ENCODE assay signal across 15 cellular contexts in the genomic region with DNA sequence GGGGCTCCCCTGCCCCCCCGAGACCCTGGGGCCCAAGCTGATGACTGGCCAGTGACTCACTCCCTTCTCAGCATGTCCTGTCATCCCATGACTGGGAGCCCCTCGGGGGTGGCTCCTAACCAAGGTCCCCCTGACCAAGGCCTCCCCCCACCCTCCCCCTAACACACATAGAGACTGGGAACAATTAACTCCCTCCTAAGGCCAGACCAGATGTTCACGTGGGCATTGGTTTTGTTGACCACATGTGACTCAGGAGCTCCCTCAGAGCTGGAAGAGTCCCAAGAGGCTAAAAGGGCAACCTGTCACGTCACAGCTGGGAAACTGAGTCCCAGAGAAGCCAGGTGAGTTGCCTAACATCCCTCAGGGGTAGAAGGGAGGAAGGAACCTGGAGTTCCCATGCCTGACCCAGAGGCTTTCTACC. TPM values are rescaled to one million over a fixed set of nuclear protein-coding genes. Genes with fewer than 3 reads are reported as not detected.
DNase-seq lines count a peak whose midpoint lies in the region; ATAC-seq, FAIRE-seq and TF ChIP-seq lines count a peak whose summit lies in the region.
"Had no signal": no experiment of that assay in that cellular context is flagged by ENCODE, and none has a peak within 500 bp of the region (broad histone marks: within the 10 kb centered on the region; RNA-seq: fewer than 3 reads in every experiment).

No MANE protein-coding gene starts in this region.

- H3K27ac ChIP-seq in HepG2 (ENCODE audit: extremely low read length, insufficient read depth, low read length) (no peak overlapping the region), right lobe of liver (no peak overlapping the region), ascending aorta (peak overlapping the region; percentile 87 to 93)

- no peak for TF ChIP-seq POLR2A in HepG2 (IDR thresholded peaks at IDR 0.05; ENCODE audit: insufficient read depth in 1 of 2, low read depth in 2 of 2, low read length in 2 of 2)
- no peak for TF ChIP-seq POLR2A in right lobe of liver (IDR thresholded peaks at IDR 0.05)

- H3K9ac ChIP-seq in HepG2 (ENCODE audit: insufficient read depth, low read depth, low read length) = no peak overlapping the region

- POLR2A ChIA-PET in HepG2 (lab: Yijun Ruan, JAX) = no interaction called here

- no peak for TF ChIP-seq CTCF in HepG2 (CRISPR knock-in tag; IDR thresholded peaks at IDR 0.05)
- no peak for TF ChIP-seq CTCF in right lobe of liver (IDR thresholded peaks at IDR 0.05)
- no peak for TF ChIP-seq CTCF in ascending aorta (IDR thresholded peaks at IDR 0.05)

- H3K4me1 ChIP-seq in HepG2 (ENCODE audit: insufficient read depth, low read length) (peaks cover 8% of the 10 kb centered on the region; the same call in 1 of the 2 replicates), right lobe of liver (no peaks in the 10 kb centered on the region), ascending aorta (peaks cover 13 to 50% of the 10 kb centered on the region in 2 donors)

- H3K27me3 ChIP-seq in HepG2 (ENCODE audit: control insufficient read depth in 1 of 2, insufficient read depth in 2 of 2, low read length in 2 of 2) = peaks cover 6 to 37% of the 10 kb centered on the region in 2 experiments; a peak in 3 of 5 replicates
- H3K27me3 ChIP-seq in right lobe of liver = no peaks in the 10 kb centered on the region
- H3K27me3 ChIP-seq in ascending aorta = no peaks in the 10 kb centered on the region
- H3K27me3 ChIP-seq: testis had no signal

- H3K4me2 ChIP-seq in HepG2 (ENCODE audit: low read depth, low read length) = no peak overlapping the region

- H3K4me3 ChIP-seq in HepG2 (replicated peaks in 1 of 3; ENCODE audit: insufficient read depth in 1 of 3, low read depth in 2 of 3, low read length in 3 of 3) (no peak overlapping the region), right lobe of liver (no peak overlapping the region), ascending aorta (no peak overlapping the region)
- H3K4me3 ChIP-seq: testis had no signal

- no peak for FAIRE-seq in HepG2 (lab: Jason Lieb, UNC)

- TF ChIP-seq EP300 in HepG2 (IDR thresholded peaks at IDR 0.05; ENCODE audit: low read depth in 2 of 2, low read length in 2 of 2) (no peak), HepG2 (CRISPR knock-in tag; IDR thresholded peaks at IDR 0.05; ENCODE audit: borderline replicate concordance) (no peak)

- H3K9me3 ChIP-seq in HepG2 (ENCODE audit: low read length) (no peaks in the 10 kb centered on the region), right lobe of liver (no peaks in the 10 kb centered on the region), ascending aorta (no peaks in the 10 kb centered on the region)
- H3K9me3 ChIP-seq: testis had no signal

- no peaks in the 10 kb centered on the region for H4K20me1 ChIP-seq in HepG2 (ENCODE audit: insufficient read depth, low read length)

- H3K36me3 ChIP-seq in HepG2 (replicated peaks in 1 of 2; ENCODE audit: control insufficient read depth in 1 of 2, insufficient read depth in 2 of 2, low read length in 2 of 2) (no peaks in the 10 kb centered on the region), right lobe of liver (no peaks in the 10 kb centered on the region), ascending aorta (no peaks in the 10 kb centered on the region)

- TF ChIP-seq RAD21 in HepG2 (CRISPR knock-in tag; IDR thresholded peaks at IDR 0.05) = no peak

- BruUV-seq in HepG2 (replicated peaks; lab: Mats Ljungman, UMichigan) = no TSS peak

- in situ Hi-C loops in HepG2 (cut with HindIII; ENCODE audit: extremely low pct_ligation_motif_present, low pct_unique_long_range_greater_than_20kb) = no loop called here

- CTCF ChIA-PET in HepG2 (lab: Yijun Ruan, JAX; ENCODE audit: low intra/inter-chr PET ratio, low total read pairs) = no interaction called here

- DNase-seq in HepG2 (ENCODE audit: low spot score) = no peak
- DNase-seq in right lobe of liver = no peak
- no peak for DNase-seq in ascending aorta (ENCODE audit: low spot score in 2 of 2)
- peak; percentile 54 for DNase-seq in iris pigment epithelial cell (ENCODE audit: low read depth)
- no peak for DNase-seq in activated naive CD4-positive, alpha-beta T cell (lab: John Stamatoyannopoulos, UW)
- no peak for DNase-seq in stimulated activated CD4-positive, alpha-beta T cell treated with anti-CD3 and anti-CD28 coated beads, Interleukin-4, amount 100 ng/mL, for 4 hours
- DNase-seq: activated CD4-positive, alpha-beta T cell treated with anti-CD3 and anti-CD28 coated beads for 36 hours; activated effector memory CD4-positive, alpha-beta T cell treated with anti-CD3 and anti-CD28 coated beads, Interleukin-2, amount 50 U/mL, for 16 hours; AML-193; dermis blood vessel endothelial cell; mesendoderm; NCI-H1436 treated with DMSO at 0.1 percent for 48 hours; testis had no signal

- WGBS in HepG2 (ENCODE audit: low lambda C conversion rate) = 0% methylated on average over 3 of the region's 4 CpGs
- WGBS in right lobe of liver (ENCODE audit: insufficient coverage, low coverage, low lambda C conversion rate, missing lambda C conversion rate) = 63% methylated on average over 2 of the region's 4 CpGs

- ATAC-seq in HepG2 = no peak
- ATAC-seq in right lobe of liver = no peak
- ATAC-seq in GM18907 (IDR thresholded peaks at IDR 0.05; ENCODE audit: unreplicated experiment) = no peak
- no peak for ATAC-seq in HG03159 (IDR thresholded peaks at IDR 0.05; ENCODE audit: unreplicated experiment)
- ATAC-seq: activated CD4-positive, alpha-beta T cell treated with anti-CD3 and anti-CD28 coated beads for 36 hours had no signal

- no peaks in the 10 kb centered on the region for H3K79me2 ChIP-seq in HepG2 (ENCODE audit: insufficient read depth, low read length)

- intact Hi-C loops in HepG2 (cut with micrococcal nuclease; ENCODE audit: unreplicated experiment) = no loop called here
- intact Hi-C loops in right lobe of liver (cut with DNase I) = no loop called here
- intact Hi-C loops in ascending aorta (cut with DNase I) = no loop called here

- H2AFZ ChIP-seq in HepG2 (ENCODE audit: low read length) = no peak overlapping the region

RNA-seq across cellular contexts. Expression of gene CCN5, which starts 10.6 kb away (rescaled TPM):
- total RNA-seq in HepG2 (2016; rRNA removed; fragmentation: Illumina TruSeq; extraction: Trizol) (not detected in 2 replicates), right lobe of liver (1 to 10 TPM in 5 of 6 experiments, under 1 TPM in 1; 0.92 to 6.1 (median 1.5) TPM), ascending aorta (377 TPM)
- not detected in 2 replicates for total RNA-seq in HepG2 (2016; cell fraction: cytosol; rRNA removed; fragmentation: Illumina TruSeq; extraction: Trizol; ENCODE audit: low read depth)
- not detected in 2 replicates for total RNA-seq in HepG2 (2016; cell fraction: insoluble cytoplasmic fraction; rRNA removed; fragmentation: Illumina TruSeq; extraction: Trizol)
- not detected in 2 replicates for total RNA-seq in HepG2 (2016; cell fraction: membrane; rRNA removed; fragmentation: Illumina TruSeq; extraction: Trizol)
- not detected in 2 replicates for total RNA-seq in HepG2 (2016; cell fraction: nucleus; rRNA removed; fragmentation: Illumina TruSeq; extraction: Trizol)
- polyA plus RNA-seq in HepG2 (2011; rRNA removed) = 0.12 and 0.17 TPM in 2 replicates
- 0.12 and 0.31 TPM in 2 replicates for polyA plus RNA-seq in HepG2 (2011; cell fraction: cytosol; rRNA removed)
- polyA plus RNA-seq in HepG2 (2011; cell fraction: nucleus; rRNA removed) = 0.12 and 0.23 TPM in 2 replicates
- polyA plus RNA-seq in HepG2 (2012) = not detected in 2 replicates
- polyA plus RNA-seq in HepG2 (2016; cell fraction: cytosol; fragmentation: Illumina TruSeq; extraction: Trizol; ENCODE audit: low read depth) = not detected in 2 replicates
- not detected in 2 replicates for polyA plus RNA-seq in HepG2 (2016; cell fraction: insoluble cytoplasmic fraction; fragmentation: Illumina TruSeq; extraction: Trizol; ENCODE audit: low read depth)
- polyA plus RNA-seq in HepG2 (2016; cell fraction: membrane; fragmentation: Illumina TruSeq; extraction: Trizol; ENCODE audit: low read depth) = not detected in 2 replicates
- polyA plus RNA-seq in HepG2 (2016; cell fraction: nucleus; fragmentation: Illumina TruSeq; extraction: Trizol; ENCODE audit: insufficient read depth, low read depth) = not detected in 2 replicates
- polyA minus RNA-seq in HepG2 (2011; rRNA and poly(A)+ RNA removed; ENCODE audit: low replicate concordance) = 0.08 and 46.2 TPM in 2 replicates
- polyA minus RNA-seq in HepG2 (2011; cell fraction: cytosol; rRNA and poly(A)+ RNA removed) = 1.5 and 3.3 TPM in 2 replicates
- polyA minus RNA-seq in HepG2 (2011; cell fraction: nucleus; rRNA and poly(A)+ RNA removed) = 1.1 and 1.7 TPM in 2 replicates
- total RNA-seq: activated CD4-positive, alpha-beta T cell treated with anti-CD3 and anti-CD28 coated beads for 36 hours; dermis blood vessel endothelial cell had no signal

RNA-seq across cellular contexts. Expression of gene KCNK15, which starts 41.1 kb away (rescaled TPM):
- total RNA-seq in HepG2 (2016; rRNA removed; fragmentation: Illumina TruSeq; extraction: Trizol) (not detected in 2 replicates), right lobe of liver (under 1 TPM in 4 of 6 experiments, not detected in 2; 0.07 to 0.43 (median 0.19) TPM), ascending aorta (62.6 TPM)
- not detected in 2 replicates for total RNA-seq in HepG2 (2016; cell fraction: cytosol; rRNA removed; fragmentation: Illumina TruSeq; extraction: Trizol; ENCODE audit: low read depth)
- not detected in 2 replicates for total RNA-seq in HepG2 (2016; cell fraction: insoluble cytoplasmic fraction; rRNA removed; fragmentation: Illumina TruSeq; extraction: Trizol)
- total RNA-seq in HepG2 (2016; cell fraction: membrane; rRNA removed; fragmentation: Illumina TruSeq; extraction: Trizol) = not detected in 2 replicates
- not detected in 2 replicates for total RNA-seq in HepG2 (2016; cell fraction: nucleus; rRNA removed; fragmentation: Illumina TruSeq; extraction: Trizol)
- 0.03 TPM in 1 of 2 replicates, not detected in the other for polyA plus RNA-seq in HepG2 (2011; rRNA removed)
- not detected in 2 replicates for polyA plus RNA-seq in HepG2 (2011; cell fraction: cytosol; rRNA removed)
- not detected in 2 replicates for polyA plus RNA-seq in HepG2 (2011; cell fraction: nucleus; rRNA removed)
- not detected in 2 replicates for polyA plus RNA-seq in HepG2 (2012)
- not detected in 2 replicates for polyA plus RNA-seq in HepG2 (2016; cell fraction: cytosol; fragmentation: Illumina TruSeq; extraction: Trizol; ENCODE audit: low read depth)
- not detected in 2 replicates for polyA plus RNA-seq in HepG2 (2016; cell fraction: insoluble cytoplasmic fraction; fragmentation: Illumina TruSeq; extraction: Trizol; ENCODE audit: low read depth)
- polyA plus RNA-seq in HepG2 (2016; cell fraction: membrane; fragmentation: Illumina TruSeq; extraction: Trizol; ENCODE audit: low read depth) = not detected in 2 replicates
- not detected in 2 replicates for polyA plus RNA-seq in HepG2 (2016; cell fraction: nucleus; fragmentation: Illumina TruSeq; extraction: Trizol; ENCODE audit: insufficient read depth, low read depth)
- 26.5 TPM in 1 of 2 replicates, not detected in the other for polyA minus RNA-seq in HepG2 (2011; rRNA and poly(A)+ RNA removed; ENCODE audit: low replicate concordance)
- 0.20 and 0.35 TPM in 2 replicates for polyA minus RNA-seq in HepG2 (2011; cell fraction: cytosol; rRNA and poly(A)+ RNA removed)
- 0.39 TPM in 1 of 2 replicates, not detected in the other for polyA minus RNA-seq in HepG2 (2011; cell fraction: nucleus; rRNA and poly(A)+ RNA removed)

RNA-seq across cellular contexts. Expression of gene ADA, which starts 53.1 kb away (rescaled TPM):
- total RNA-seq in HepG2 (2016; rRNA removed; fragmentation: Illumina TruSeq; extraction: Trizol) (2.5 and 2.7 TPM in 2 replicates), right lobe of liver (1 to 10 TPM; 2.2 to 8.6 (median 3.7) TPM), ascending aorta (0.75 TPM)
- 1.3 and 2.8 TPM in 2 replicates for total RNA-seq in HepG2 (2016; cell fraction: cytosol; rRNA removed; fragmentation: Illumina TruSeq; extraction: Trizol; ENCODE audit: low read depth)
- total RNA-seq in HepG2 (2016; cell fraction: insoluble cytoplasmic fraction; rRNA removed; fragmentation: Illumina TruSeq; extraction: Trizol) = 2.0 and 2.9 TPM in 2 replicates
- total RNA-seq in HepG2 (2016; cell fraction: membrane; rRNA removed; fragmentation: Illumina TruSeq; extraction: Trizol) = 1.9 and 2.5 TPM in 2 replicates
- 1.4 and 1.6 TPM in 2 replicates for total RNA-seq in HepG2 (2016; cell fraction: nucleus; rRNA removed; fragmentation: Illumina TruSeq; extraction: Trizol)
- polyA plus RNA-seq in HepG2 (2011; rRNA removed) = 9.8 and 11.3 TPM in 2 replicates
- polyA plus RNA-seq in HepG2 (2011; cell fraction: cytosol; rRNA removed) = 9.6 and 12.4 TPM in 2 replicates
- 13.3 and 16.8 TPM in 2 replicates for polyA plus RNA-seq in HepG2 (2011; cell fraction: nucleus; rRNA removed)
- 5.1 and 6.0 TPM in 2 replicates for polyA plus RNA-seq in HepG2 (2012)
- 2.7 and 3.0 TPM in 2 replicates for polyA plus RNA-seq in HepG2 (2016; cell fraction: cytosol; fragmentation: Illumina TruSeq; extraction: Trizol; ENCODE audit: low read depth)
- 4.0 and 4.3 TPM in 2 replicates for polyA plus RNA-seq in HepG2 (2016; cell fraction: insoluble cytoplasmic fraction; fragmentation: Illumina TruSeq; extraction: Trizol; ENCODE audit: low read depth)
- polyA plus RNA-seq in HepG2 (2016; cell fraction: membrane; fragmentation: Illumina TruSeq; extraction: Trizol; ENCODE audit: low read depth) = 3.2 TPM in 2 replicates
- polyA plus RNA-seq in HepG2 (2016; cell fraction: nucleus; fragmentation: Illumina TruSeq; extraction: Trizol; ENCODE audit: insufficient read depth, low read depth) = 4.3 and 4.8 TPM in 2 replicates
- polyA minus RNA-seq in HepG2 (2011; rRNA and poly(A)+ RNA removed; ENCODE audit: low replicate concordance) = 7.0 and 23.8 TPM in 2 replicates
- 2.5 and 2.9 TPM in 2 replicates for polyA minus RNA-seq in HepG2 (2011; cell fraction: cytosol; rRNA and poly(A)+ RNA removed)
- polyA minus RNA-seq in HepG2 (2011; cell fraction: nucleus; rRNA and poly(A)+ RNA removed) = 2.5 and 2.8 TPM in 2 replicates

Comparison
In these comparisons a context has a peak if more than half of its experiments do, and no peak if none do; other contexts are left out.
1. H3K27ac ChIP-seq: peak in ascending aorta (2 of 2); none in HepG2 (single experiment) and right lobe of liver (0 of 3).
2. RNA of gene CCN5, which starts 10.6 kb away (total RNA-seq): 377 TPM in ascending aorta (single experiment); 0.92 to 6.1 TPM in right lobe of liver and not detected in HepG2; every median in the first group is over 10 times any median in the second.
3. RNA of gene KCNK15, which starts 41.1 kb away (total RNA-seq): 62.6 TPM in ascending aorta (single experiment); 0.07 to 0.43 TPM in right lobe of liver and not detected in HepG2; every median in the first group is over 10 times any median in the second.